Comparison of ENCODE assay signal across 1 cellular context in genomic region chr4:148196168-148196567, GRCh38.
A peak's percentile ranks its signal among the peaks of the same experiment; 100 is the strongest.
TF ChIP-seq lines count a peak whose summit lies in the region.

No MANE protein-coding gene starts in this region.

TF ChIP-seq in HEK293, 187 proteins besides CTCF, POLR2A, EP300 and RAD21 (continued from another document):
- TF ChIP-seq HIC1 (tag by site-specific recombination; IDR thresholded peaks at IDR 0.05) (peak; percentile 84), ZNF610 (tag by site-specific recombination; IDR thresholded peaks at IDR 0.05; ENCODE audit: borderline replicate concordance) (0 out of 2 replicates have a peak, but pooled peaks have one; percentile 45), GLIS1 (tag by site-specific recombination; IDR thresholded peaks at IDR 0.05) (0 out of 2 replicates have a peak, but pooled peaks have one; percentile 13), ZNF660 (tag by site-specific recombination; IDR thresholded peaks at IDR 0.05) (no peak), ZNF692 (tag by site-specific recombination; IDR thresholded peaks at IDR 0.05) (peak; percentile 85), ZNF548 (tag by site-specific recombination; IDR thresholded peaks at IDR 0.05) (no peak), ZEB2 (tag by site-specific recombination; IDR thresholded peaks at IDR 0.05) (peak; percentile 83), KLF8 (tag by site-specific recombination; IDR thresholded peaks at IDR 0.05) (peak; percentile 81), ZNF639 (tag by site-specific recombination; IDR thresholded peaks at IDR 0.05) (peak; percentile 69), GLIS2 (tag by site-specific recombination; IDR thresholded peaks at IDR 0.05) (no peak), ZNF335 (tag by site-specific recombination; conservative IDR thresholded peaks at IDR 0.05) (no peak), ZNF585B (tag by site-specific recombination; IDR thresholded peaks at IDR 0.05) (no peak), ZNF311 (tag by site-specific recombination; IDR thresholded peaks at IDR 0.05; ENCODE audit: borderline replicate concordance) (no peak), ZNF645 (tag by site-specific recombination; IDR thresholded peaks at IDR 0.05) (no peak), ZFP37 (tag by site-specific recombination; IDR thresholded peaks at IDR 0.05) (peak; percentile 35; the same call in 1 of the 2 replicates), ZNF132 (tag by site-specific recombination; IDR thresholded peaks at IDR 0.05; ENCODE audit: borderline replicate concordance) (no peak), ZIC2 (tag by site-specific recombination; IDR thresholded peaks at IDR 0.05) (no peak), ZNF121 (tag by site-specific recombination; IDR thresholded peaks at IDR 0.05) (no peak)
- TF ChIP-seq, protein P1, sequence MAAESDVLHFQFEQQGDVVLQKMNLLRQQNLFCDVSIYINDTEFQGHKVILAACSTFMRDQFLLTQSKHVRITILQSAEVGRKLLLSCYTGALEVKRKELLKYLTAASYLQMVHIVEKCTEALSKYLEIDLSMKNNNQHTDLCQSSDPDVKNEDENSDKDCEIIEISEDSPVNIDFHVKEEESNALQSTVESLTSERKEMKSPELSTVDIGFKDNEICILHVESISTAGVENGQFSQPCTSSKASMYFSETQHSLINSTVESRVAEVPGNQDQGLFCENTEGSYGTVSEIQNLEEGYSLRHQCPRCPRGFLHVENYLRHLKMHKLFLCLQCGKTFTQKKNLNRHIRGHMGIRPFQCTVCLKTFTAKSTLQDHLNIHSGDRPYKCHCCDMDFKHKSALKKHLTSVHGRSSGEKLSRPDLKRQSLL (tag by site-specific recombination; IDR thresholded peaks at IDR 0.05) = no peak
- TF ChIP-seq, protein P2, sequence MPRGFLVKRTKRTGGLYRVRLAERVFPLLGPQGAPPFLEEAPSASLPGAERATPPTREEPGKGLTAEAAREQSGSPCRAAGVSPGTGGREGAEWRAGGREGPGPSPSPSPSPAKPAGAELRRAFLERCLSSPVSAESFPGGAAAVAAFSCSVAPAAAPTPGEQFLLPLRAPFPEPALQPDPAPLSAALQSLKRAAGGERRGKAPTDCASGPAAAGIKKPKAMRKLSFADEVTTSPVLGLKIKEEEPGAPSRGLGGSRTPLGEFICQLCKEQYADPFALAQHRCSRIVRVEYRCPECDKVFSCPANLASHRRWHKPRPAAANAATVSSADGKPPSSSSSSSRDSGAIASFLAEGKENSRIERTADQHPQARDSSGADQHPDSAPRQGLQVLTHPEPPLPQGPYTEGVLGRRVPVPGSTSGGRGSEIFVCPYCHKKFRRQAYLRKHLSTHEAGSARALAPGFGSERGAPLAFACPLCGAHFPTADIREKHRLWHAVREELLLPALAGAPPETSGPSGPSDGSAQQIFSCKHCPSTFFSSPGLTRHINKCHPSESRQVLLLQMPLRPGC (tag by site-specific recombination; IDR thresholded peaks at IDR 0.05) = peak; percentile 79
- TF ChIP-seq, protein P3, sequence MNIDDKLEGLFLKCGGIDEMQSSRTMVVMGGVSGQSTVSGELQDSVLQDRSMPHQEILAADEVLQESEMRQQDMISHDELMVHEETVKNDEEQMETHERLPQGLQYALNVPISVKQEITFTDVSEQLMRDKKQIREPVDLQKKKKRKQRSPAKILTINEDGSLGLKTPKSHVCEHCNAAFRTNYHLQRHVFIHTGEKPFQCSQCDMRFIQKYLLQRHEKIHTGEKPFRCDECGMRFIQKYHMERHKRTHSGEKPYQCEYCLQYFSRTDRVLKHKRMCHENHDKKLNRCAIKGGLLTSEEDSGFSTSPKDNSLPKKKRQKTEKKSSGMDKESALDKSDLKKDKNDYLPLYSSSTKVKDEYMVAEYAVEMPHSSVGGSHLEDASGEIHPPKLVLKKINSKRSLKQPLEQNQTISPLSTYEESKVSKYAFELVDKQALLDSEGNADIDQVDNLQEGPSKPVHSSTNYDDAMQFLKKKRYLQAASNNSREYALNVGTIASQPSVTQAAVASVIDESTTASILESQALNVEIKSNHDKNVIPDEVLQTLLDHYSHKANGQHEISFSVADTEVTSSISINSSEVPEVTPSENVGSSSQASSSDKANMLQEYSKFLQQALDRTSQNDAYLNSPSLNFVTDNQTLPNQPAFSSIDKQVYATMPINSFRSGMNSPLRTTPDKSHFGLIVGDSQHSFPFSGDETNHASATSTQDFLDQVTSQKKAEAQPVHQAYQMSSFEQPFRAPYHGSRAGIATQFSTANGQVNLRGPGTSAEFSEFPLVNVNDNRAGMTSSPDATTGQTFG (tag by site-specific recombination; IDR thresholded peaks at IDR 0.05; ENCODE audit: borderline replicate concordance) = no peak
